2 cellular contexts compared by ENCODE assay signal in genomic region chr22:46115388-46115678, GRCh38.
TF ChIP-seq lines count a peak whose summit lies in the region.

No MANE protein-coding gene starts in this region.

TF ChIP-seq in SK-N-SH, 30 proteins besides CTCF, POLR2A, EP300 and RAD21 (continued from another document):
- TF ChIP-seq TAF1 (IDR thresholded peaks at IDR 0.05; ENCODE audit: borderline replicate concordance, low read depth, low read length) = no peak
- no peak for TF ChIP-seq MXI1 (IDR thresholded peaks at IDR 0.05; ENCODE audit: low read depth, low read length)
- TF ChIP-seq FOSL2 (IDR thresholded peaks at IDR 0.05; ENCODE audit: borderline replicate concordance, low read depth) = no peak
- no peak for TF ChIP-seq MAX (IDR thresholded peaks at IDR 0.05; ENCODE audit: low read depth)
- TF ChIP-seq NRF1 (IDR thresholded peaks at IDR 0.05; ENCODE audit: low read depth, low read length) = no peak
- no peak for TF ChIP-seq SMC3 (IDR thresholded peaks at IDR 0.05; ENCODE audit: low read depth, low read length)
- no peak for TF ChIP-seq TCF12 (IDR thresholded peaks at IDR 0.05)
- TF ChIP-seq RCOR1 (IDR thresholded peaks at IDR 0.05; ENCODE audit: low read length) = no peak
- TF ChIP-seq RFX5 (IDR thresholded peaks at IDR 0.05; ENCODE audit: low read length) = no peak

TF ChIP-seq in SK-N-SH treated with all-trans-retinoic acid at 6 μM for 48 hours, 23 proteins besides CTCF, POLR2A, EP300 and RAD21 (continued from another document):
- TF ChIP-seq TSHZ2 (CRISPR knock-in tag; IDR thresholded peaks at IDR 0.05) (no peak), TOX (CRISPR knock-in tag; IDR thresholded peaks at IDR 0.05; ENCODE audit: borderline replicate concordance) (no peak), ZNF70 (CRISPR knock-in tag; IDR thresholded peaks at IDR 0.05) (no peak), GLIS3 (CRISPR knock-in tag; IDR thresholded peaks at IDR 0.05) (no peak), TCF4 (CRISPR knock-in tag; IDR thresholded peaks at IDR 0.05; ENCODE audit: borderline replicate concordance) (no peak), ZNF8 (CRISPR knock-in tag; IDR thresholded peaks at IDR 0.05) (no peak), ZC3H10 (CRISPR knock-in tag; IDR thresholded peaks at IDR 0.05) (no peak), OSR1 (CRISPR knock-in tag; IDR thresholded peaks at IDR 0.05) (no peak), POU6F1 (CRISPR knock-in tag; IDR thresholded peaks at IDR 0.05; ENCODE audit: borderline replicate concordance, low read depth) (no peak), ARNTL (CRISPR knock-in tag; IDR thresholded peaks at IDR 0.05; ENCODE audit: borderline replicate concordance, low read depth) (no peak), SNAI2 (CRISPR knock-in tag; IDR thresholded peaks at IDR 0.05) (no peak), RARB (CRISPR knock-in tag; IDR thresholded peaks at IDR 0.05) (no peak), CREB5 (CRISPR knock-in tag; IDR thresholded peaks at IDR 0.05; ENCODE audit: low read depth) (no peak), CSDC2 (CRISPR knock-in tag; IDR thresholded peaks at IDR 0.05) (no peak)
